16 cellular contexts compared by ENCODE assay signal in the genomic region with DNA sequence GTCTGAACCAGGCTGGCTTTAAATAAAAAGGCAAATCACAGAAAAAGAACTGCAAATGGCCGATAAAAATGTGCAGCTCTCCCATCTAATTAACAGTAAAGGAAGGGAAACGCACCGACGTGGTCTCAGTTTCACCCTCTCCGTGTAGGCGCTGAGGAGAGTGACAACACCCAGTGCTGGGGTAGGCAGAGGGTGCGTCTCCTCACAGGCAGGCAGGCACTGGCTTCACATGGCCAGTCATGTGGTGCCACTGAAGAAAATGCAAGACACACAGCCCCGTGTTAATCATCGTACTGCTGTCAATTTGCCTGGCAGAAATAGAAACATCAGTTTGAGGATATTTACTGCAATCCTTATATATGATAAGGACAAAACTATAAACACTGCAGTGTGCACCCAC.
"Had no signal": no experiment of that assay in that cellular context is flagged by ENCODE, and none has a peak within 500 bp of the region (broad histone marks: within the 10 kb centered on the region; RNA-seq: fewer than 3 reads in every experiment).

No MANE protein-coding gene starts in this region.

- H3K4me3 ChIP-seq: left ventricle myocardium inferior, upper lobe of right lung had no signal

- H3K27ac ChIP-seq: dorsolateral prefrontal cortex, epithelial cell of prostate, foreskin keratinocyte, left ventricle myocardium inferior, upper lobe of right lung had no signal

- H3K4me1 ChIP-seq: foreskin keratinocyte, left ventricle myocardium inferior had no signal

- H3K9me3 ChIP-seq: left ventricle myocardium inferior, upper lobe of right lung had no signal

- DNase-seq: activated CD4-positive, alpha-beta T cell treated with anti-CD3 and anti-CD28 coated beads, Interleukin-2, amount 10 ng/mL, durations not matched to agents 24 days and 14 days; activated CD8-positive, alpha-beta T cell treated with anti-CD3 and anti-CD28 coated beads for 36 hours; activated naive CD4-positive, alpha-beta T cell treated with anti-CD3 and anti-CD28 coated beads for 36 hours; activated T-cell treated with anti-CD3 and anti-CD28 coated beads, Interleukin-2, amount 50 U/mL, for 24 hours; glutamatergic neuron; hippocampal formation; left ventricle myocardium inferior; stimulated activated CD4-positive, alpha-beta T cell treated with anti-CD3 and anti-CD28 coated beads, Interleukin-12 subunit alpha, Interleukin-12 subunit beta, amount 100 ng/mL, for 4 hours; stimulated activated CD4-positive, alpha-beta T cell treated with anti-CD3 and anti-CD28 coated beads, Interleukin-1b, Interleukin-23, amount 100 ng/mL, for 48 hours; stimulated activated CD8-positive, alpha-beta memory T cell treated with anti-CD3 and anti-CD28 coated beads, Interleukin-4, amount 100 ng/mL, for 48 hours; stimulated activated naive CD4-positive, alpha-beta T cell; T-helper 9 cell; upper lobe of right lung had no signal

- H3K27me3 ChIP-seq: dorsolateral prefrontal cortex, foreskin keratinocyte, upper lobe of right lung had no signal

- H3K36me3 ChIP-seq: left ventricle myocardium inferior, upper lobe of right lung had no signal

- ATAC-seq: activated CD8-positive, alpha-beta T cell treated with anti-CD3 and anti-CD28 coated beads for 36 hours; upper lobe of right lung had no signal
